Comparison of ENCODE assay signal across 29 cellular contexts in genomic region chr19:5683177-5683886, GRCh38. TPM values are rescaled to one million over a fixed set of nuclear protein-coding genes. Genes with fewer than 3 reads are reported as not detected.
DNase-seq lines count a peak whose midpoint lies in the region; ATAC-seq and TF ChIP-seq lines count a peak whose summit lies in the region.
"Had no signal": no experiment of that assay in that cellular context is flagged by ENCODE, and none has a peak within 500 bp of the region (broad histone marks: within the 10 kb centered on the region; RNA-seq: fewer than 3 reads in every experiment).

No MANE protein-coding gene starts in this region.

- no peaks in the 10 kb centered on the region for H3K9me3 Mint-ChIP-seq in activated naive CD4-positive, alpha-beta T cell treated with anti-CD3 and anti-CD28 coated beads, Interleukin-2, amount 50 U/mL, for 24 hours
- H3K9me3 Mint-ChIP-seq in activated T-helper 1 cell treated with anti-CD3 and anti-CD28 coated beads, Interleukin-12 subunit alpha, Interleukin-12 subunit beta, Interleukin-2, Interleukin-4 antibody, amounts not matched to agents 30 ng/mL and 10 ng/mL and 1 ng/mL, durations not matched to agents 14 hours and 24 hours and 36 hours, result no peaks in the 10 kb centered on the region
- H3K9me3 Mint-ChIP-seq in glutamatergic neuron (ENCODE audit: unreplicated experiment), result peaks cover 22% of the 10 kb centered on the region
- H3K9me3 Mint-ChIP-seq in stimulated activated naive B cell treated with anti-CD40 and anti-IgM and Interleukin-4, amounts not matched to agents 10 μg/mL and 1 μg/mL and 100 μg/mL, for 72 hours, result peaks cover 4 to 7% of the 10 kb centered on the region in 2 donors
- H3K9me3 Mint-ChIP-seq in activated CD8-positive, alpha-beta T cell treated with anti-CD3 and anti-CD28 coated beads, Interleukin-2, amount 10 ng/mL, durations not matched to agents 7 days and 5 days (ENCODE audit: insufficient read depth), result no peaks in the 10 kb centered on the region
- H3K9me3 Mint-ChIP-seq: dendritic cell treated with granulocyte-macrophage colony-stimulating factor and Interleukin-4, amounts not matched to agents 40 ng/mL and 50 ng/mL, for 4 days had no signal

- POLR2A ChIA-PET in activated CD8-positive, alpha-beta T cell treated with anti-CD3 and anti-CD28 coated beads, Interleukin-2, amount 10 ng/mL, durations not matched to agents 7 days and 5 days (lab: Charles Lee), result no interaction called here

- no peak for ATAC-seq in stimulated activated naive B cell treated with anti-CD40 and anti-IgM and Interleukin-4, amounts not matched to agents 10 μg/mL and 1 μg/mL and 100 μg/mL, for 72 hours (replicated peaks)
- no peak for ATAC-seq in activated CD8-positive, alpha-beta T cell treated with anti-CD3 and anti-CD28 coated beads, Interleukin-2, amount 10 ng/mL, durations not matched to agents 7 days and 5 days
- ATAC-seq: T-helper 17 cell had no signal

- CTCF ChIA-PET in activated CD8-positive, alpha-beta T cell treated with anti-CD3 and anti-CD28 coated beads, Interleukin-2, amount 10 ng/mL, durations not matched to agents 7 days and 5 days (lab: Charles Lee), result no interaction called here

- peak overlapping the region; percentile 52 for H3K4me3 Mint-ChIP-seq in activated naive CD4-positive, alpha-beta T cell treated with anti-CD3 and anti-CD28 coated beads, Interleukin-2, amount 50 U/mL, for 24 hours
- H3K4me3 Mint-ChIP-seq in activated T-helper 1 cell treated with anti-CD3 and anti-CD28 coated beads, Interleukin-12 subunit alpha, Interleukin-12 subunit beta, Interleukin-2, Interleukin-4 antibody, amounts not matched to agents 30 ng/mL and 10 ng/mL and 1 ng/mL, durations not matched to agents 14 hours and 24 hours and 36 hours, result no peak overlapping the region
- peak overlapping the region; percentile 78 for H3K4me3 Mint-ChIP-seq in glutamatergic neuron (ENCODE audit: unreplicated experiment)
- H3K4me3 Mint-ChIP-seq in stimulated activated naive B cell treated with anti-CD40 and anti-IgM and Interleukin-4, amounts not matched to agents 10 μg/mL and 1 μg/mL and 100 μg/mL, for 72 hours, result peak overlapping the region in 1 of 2 donors; percentile 56
- no peak overlapping the region for H3K4me3 Mint-ChIP-seq in activated CD8-positive, alpha-beta T cell treated with anti-CD3 and anti-CD28 coated beads, Interleukin-2, amount 10 ng/mL, durations not matched to agents 7 days and 5 days
- H3K4me3 Mint-ChIP-seq: dendritic cell treated with granulocyte-macrophage colony-stimulating factor and Interleukin-4, amounts not matched to agents 40 ng/mL and 50 ng/mL, for 4 days; T-helper 17 cell had no signal

- H3K27ac Mint-ChIP-seq in activated naive CD4-positive, alpha-beta T cell treated with anti-CD3 and anti-CD28 coated beads, Interleukin-2, amount 50 U/mL, for 24 hours, result peak overlapping the region; percentile 76
- H3K27ac Mint-ChIP-seq in activated T-helper 1 cell treated with anti-CD3 and anti-CD28 coated beads, Interleukin-12 subunit alpha, Interleukin-12 subunit beta, Interleukin-2, Interleukin-4 antibody, amounts not matched to agents 30 ng/mL and 10 ng/mL and 1 ng/mL, durations not matched to agents 14 hours and 24 hours and 36 hours, result peak overlapping the region; percentile 59
- peak overlapping the region; percentile 52 for H3K27ac Mint-ChIP-seq in glutamatergic neuron (ENCODE audit: unreplicated experiment)
- H3K27ac Mint-ChIP-seq in stimulated activated naive B cell treated with anti-CD40 and anti-IgM and Interleukin-4, amounts not matched to agents 10 μg/mL and 1 μg/mL and 100 μg/mL, for 72 hours, result peak overlapping the region; percentile 80
- no peak overlapping the region for H3K27ac Mint-ChIP-seq in activated CD8-positive, alpha-beta T cell treated with anti-CD3 and anti-CD28 coated beads, Interleukin-2, amount 10 ng/mL, durations not matched to agents 7 days and 5 days
- H3K27ac Mint-ChIP-seq: dendritic cell treated with granulocyte-macrophage colony-stimulating factor and Interleukin-4, amounts not matched to agents 40 ng/mL and 50 ng/mL, for 4 days had no signal

- DNase-seq in activated naive CD4-positive, alpha-beta T cell treated with anti-CD3 and anti-CD28 coated beads, Interleukin-2, amount 50 U/mL, for 16 hours, result no peak
- no peak for DNase-seq in activated T-helper 1 cell treated with anti-CD3 and anti-CD28 coated beads, Interleukin-12 subunit alpha, Interleukin-12 subunit beta, Interleukin-2, Interleukin-4 antibody, amounts not matched to agents 30 ng/mL and 10 ng/mL and 1 ng/mL, durations not matched to agents 14 hours and 24 hours and 36 hours (ENCODE audit: low spot score)
- no peak for DNase-seq in glutamatergic neuron
- no peak for DNase-seq in stimulated activated naive B cell treated with anti-CD40 and anti-IgM and Interleukin-4, amounts not matched to agents 10 μg/mL and 1 μg/mL and 100 μg/mL, for 72 hours
- DNase-seq in activated CD8-positive, alpha-beta T cell treated with anti-CD3 and anti-CD28 coated beads, Interleukin-2, amount 10 ng/mL, durations not matched to agents 7 days and 5 days, result no peak
- DNase-seq in NCI-H446 (lab: John Stamatoyannopoulos, UW), result no peak
- no peak for DNase-seq in activated CD4-positive, alpha-beta T cell treated with anti-CD3 and anti-CD28 coated beads for 1 hour
- DNase-seq: activated CD4-positive, alpha-beta T cell treated with anti-CD3 and anti-CD28 coated beads, Interleukin-2, amount 50 U/mL, for 1 hour; BE2C; Calu3; NCI-H1048; NCI-H1930; NCI-H748 treated with DMSO at 0.1 percent for 48 hours; retina; T-helper 17 cell; testis; uterus had no signal

- no peak for TF ChIP-seq CTCF in glutamatergic neuron (IDR thresholded peaks at IDR 0.05; ENCODE audit: partially characterized antibody, unreplicated experiment)

- H3K36me3 Mint-ChIP-seq in activated naive CD4-positive, alpha-beta T cell treated with anti-CD3 and anti-CD28 coated beads, Interleukin-2, amount 50 U/mL, for 24 hours, result no peaks in the 10 kb centered on the region
- H3K36me3 Mint-ChIP-seq in activated T-helper 1 cell treated with anti-CD3 and anti-CD28 coated beads, Interleukin-12 subunit alpha, Interleukin-12 subunit beta, Interleukin-2, Interleukin-4 antibody, amounts not matched to agents 30 ng/mL and 10 ng/mL and 1 ng/mL, durations not matched to agents 14 hours and 24 hours and 36 hours (ENCODE audit: low read depth), result no peaks in the 10 kb centered on the region
- H3K36me3 Mint-ChIP-seq in glutamatergic neuron (ENCODE audit: unreplicated experiment), result peaks cover 5% of the 10 kb centered on the region
- H3K36me3 Mint-ChIP-seq in stimulated activated naive B cell treated with anti-CD40 and anti-IgM and Interleukin-4, amounts not matched to agents 10 μg/mL and 1 μg/mL and 100 μg/mL, for 72 hours, result peaks cover 4 to 5% of the 10 kb centered on the region in 2 donors
- no peaks in the 10 kb centered on the region for H3K36me3 Mint-ChIP-seq in activated CD8-positive, alpha-beta T cell treated with anti-CD3 and anti-CD28 coated beads, Interleukin-2, amount 10 ng/mL, durations not matched to agents 7 days and 5 days (ENCODE audit: low read depth)

- H3K4me1 Mint-ChIP-seq in activated naive CD4-positive, alpha-beta T cell treated with anti-CD3 and anti-CD28 coated beads, Interleukin-2, amount 50 U/mL, for 24 hours, result peaks cover 30% of the 10 kb centered on the region
- H3K4me1 Mint-ChIP-seq in activated T-helper 1 cell treated with anti-CD3 and anti-CD28 coated beads, Interleukin-12 subunit alpha, Interleukin-12 subunit beta, Interleukin-2, Interleukin-4 antibody, amounts not matched to agents 30 ng/mL and 10 ng/mL and 1 ng/mL, durations not matched to agents 14 hours and 24 hours and 36 hours (ENCODE audit: low read depth), result peaks cover 19% of the 10 kb centered on the region
- peaks cover 10% of the 10 kb centered on the region for H3K4me1 Mint-ChIP-seq in glutamatergic neuron (ENCODE audit: low read depth, unreplicated experiment)
- peaks cover 25 to 34% of the 10 kb centered on the region in 2 donors for H3K4me1 Mint-ChIP-seq in stimulated activated naive B cell treated with anti-CD40 and anti-IgM and Interleukin-4, amounts not matched to agents 10 μg/mL and 1 μg/mL and 100 μg/mL, for 72 hours
- H3K4me1 Mint-ChIP-seq in activated CD8-positive, alpha-beta T cell treated with anti-CD3 and anti-CD28 coated beads, Interleukin-2, amount 10 ng/mL, durations not matched to agents 7 days and 5 days (ENCODE audit: low read depth), result peaks cover 40% of the 10 kb centered on the region

- intact Hi-C loops in activated T-helper 1 cell treated with anti-CD3 and anti-CD28 coated beads, Interleukin-12 subunit alpha, Interleukin-12 subunit beta, Interleukin-2, Interleukin-4 antibody, amounts not matched to agents 30 ng/mL and 10 ng/mL and 1 ng/mL, durations not matched to agents 14 hours and 24 hours and 36 hours (cut with micrococcal nuclease), result no loop called here

- H3K27me3 Mint-ChIP-seq in activated naive CD4-positive, alpha-beta T cell treated with anti-CD3 and anti-CD28 coated beads, Interleukin-2, amount 50 U/mL, for 24 hours, result no peaks in the 10 kb centered on the region
- H3K27me3 Mint-ChIP-seq in activated T-helper 1 cell treated with anti-CD3 and anti-CD28 coated beads, Interleukin-12 subunit alpha, Interleukin-12 subunit beta, Interleukin-2, Interleukin-4 antibody, amounts not matched to agents 30 ng/mL and 10 ng/mL and 1 ng/mL, durations not matched to agents 14 hours and 24 hours and 36 hours (ENCODE audit: insufficient read depth), result peaks cover 3% of the 10 kb centered on the region
- H3K27me3 Mint-ChIP-seq in glutamatergic neuron (ENCODE audit: unreplicated experiment), result peaks cover 20% of the 10 kb centered on the region
- H3K27me3 Mint-ChIP-seq in stimulated activated naive B cell treated with anti-CD40 and anti-IgM and Interleukin-4, amounts not matched to agents 10 μg/mL and 1 μg/mL and 100 μg/mL, for 72 hours, result no peaks in the 10 kb centered on the region
- H3K27me3 Mint-ChIP-seq in activated CD8-positive, alpha-beta T cell treated with anti-CD3 and anti-CD28 coated beads, Interleukin-2, amount 10 ng/mL, durations not matched to agents 7 days and 5 days (ENCODE audit: low read depth), result peaks cover 12% of the 10 kb centered on the region
- H3K27me3 Mint-ChIP-seq: T-helper 17 cell had no signal

RNA-seq across cellular contexts. Expression of gene HSD11B1L, which starts 2.5 kb away (rescaled TPM):
- 1.9 TPM in 2 replicates for total RNA-seq in activated T-helper 1 cell treated with anti-CD3 and anti-CD28 coated beads, Interleukin-12 subunit alpha, Interleukin-12 subunit beta, Interleukin-2, Interleukin-4 antibody, amounts not matched to agents 30 ng/mL and 10 ng/mL and 1 ng/mL, durations not matched to agents 14 hours and 24 hours and 36 hours
- total RNA-seq in glutamatergic neuron (ENCODE audit: unreplicated experiment), result 64.4 TPM
- total RNA-seq in activated CD8-positive, alpha-beta T cell treated with anti-CD3 and anti-CD28 coated beads, Interleukin-2, amount 10 ng/mL, durations not matched to agents 7 days and 5 days, result 1 to 10 TPM; 2.0 to 2.1 TPM

RNA-seq across cellular contexts. Expression of gene MICOS13, which starts 3.0 kb away (rescaled TPM):
- 57.4 and 60.6 TPM in 2 replicates for total RNA-seq in activated T-helper 1 cell treated with anti-CD3 and anti-CD28 coated beads, Interleukin-12 subunit alpha, Interleukin-12 subunit beta, Interleukin-2, Interleukin-4 antibody, amounts not matched to agents 30 ng/mL and 10 ng/mL and 1 ng/mL, durations not matched to agents 14 hours and 24 hours and 36 hours
- 22.8 TPM for total RNA-seq in glutamatergic neuron (ENCODE audit: unreplicated experiment)
- 10 to 100 TPM; 53.1 to 55.1 TPM for total RNA-seq in activated CD8-positive, alpha-beta T cell treated with anti-CD3 and anti-CD28 coated beads, Interleukin-2, amount 10 ng/mL, durations not matched to agents 7 days and 5 days

RNA-seq across cellular contexts. Expression of gene RPL36, which starts 6.8 kb away (rescaled TPM):
- total RNA-seq in activated T-helper 1 cell treated with anti-CD3 and anti-CD28 coated beads, Interleukin-12 subunit alpha, Interleukin-12 subunit beta, Interleukin-2, Interleukin-4 antibody, amounts not matched to agents 30 ng/mL and 10 ng/mL and 1 ng/mL, durations not matched to agents 14 hours and 24 hours and 36 hours, result 1,000 and 1,001 TPM in 2 replicates
- 514 TPM for total RNA-seq in glutamatergic neuron (ENCODE audit: unreplicated experiment)
- 100 to 1,000 TPM; 926 to 951 TPM for total RNA-seq in activated CD8-positive, alpha-beta T cell treated with anti-CD3 and anti-CD28 coated beads, Interleukin-2, amount 10 ng/mL, durations not matched to agents 7 days and 5 days

RNA-seq across cellular contexts. Expression of gene LONP1, which starts 36.6 kb away (rescaled TPM):
- total RNA-seq in activated T-helper 1 cell treated with anti-CD3 and anti-CD28 coated beads, Interleukin-12 subunit alpha, Interleukin-12 subunit beta, Interleukin-2, Interleukin-4 antibody, amounts not matched to agents 30 ng/mL and 10 ng/mL and 1 ng/mL, durations not matched to agents 14 hours and 24 hours and 36 hours, result 180 and 186 TPM in 2 replicates
- total RNA-seq in glutamatergic neuron (ENCODE audit: unreplicated experiment), result 98.5 TPM
- 100 to 1,000 TPM; 114 to 129 TPM for total RNA-seq in activated CD8-positive, alpha-beta T cell treated with anti-CD3 and anti-CD28 coated beads, Interleukin-2, amount 10 ng/mL, durations not matched to agents 7 days and 5 days

RNA-seq across cellular contexts. Expression of gene CATSPERD, which starts 37.1 kb away (rescaled TPM):
- not detected in 2 replicates for total RNA-seq in activated T-helper 1 cell treated with anti-CD3 and anti-CD28 coated beads, Interleukin-12 subunit alpha, Interleukin-12 subunit beta, Interleukin-2, Interleukin-4 antibody, amounts not matched to agents 30 ng/mL and 10 ng/mL and 1 ng/mL, durations not matched to agents 14 hours and 24 hours and 36 hours
- not detected for total RNA-seq in glutamatergic neuron (ENCODE audit: unreplicated experiment)
- total RNA-seq in activated CD8-positive, alpha-beta T cell treated with anti-CD3 and anti-CD28 coated beads, Interleukin-2, amount 10 ng/mL, durations not matched to agents 7 days and 5 days, result not detected
- total RNA-seq: A673, Calu3, cardiac muscle cell, fibroblast of lung, glomerular endothelial cell, H1, lung microvascular endothelial cell, osteocyte, RPMI7951, SK-MEL-5, smooth muscle cell, T-helper 17 cell, uterus had no signal

Comparison
In these comparisons a context has a peak if more than half of its experiments do, and no peak if none do; other contexts are left out.
1. H3K4me3 Mint-ChIP-seq: peak in activated naive CD4-positive, alpha-beta T cell treated with anti-CD3 and anti-CD28 coated beads, Interleukin-2, amount 50 U/mL, for 24 hours (single experiment) and glutamatergic neuron (single experiment); none in activated T-helper 1 cell treated with anti-CD3 and anti-CD28 coated beads, Interleukin-12 subunit alpha, Interleukin-12 subunit beta, Interleukin-2, Interleukin-4 antibody, amounts not matched to agents 30 ng/mL and 10 ng/mL and 1 ng/mL, durations not matched to agents 14 hours and 24 hours and 36 hours (single experiment) and activated CD8-positive, alpha-beta T cell treated with anti-CD3 and anti-CD28 coated beads, Interleukin-2, amount 10 ng/mL, durations not matched to agents 7 days and 5 days (single experiment).
2. RNA of gene HSD11B1L, which starts 2.5 kb away (total RNA-seq): 64.4 TPM in glutamatergic neuron (single experiment); 2.0 to 2.1 TPM in activated CD8-positive, alpha-beta T cell treated with anti-CD3 and anti-CD28 coated beads, Interleukin-2, amount 10 ng/mL, durations not matched to agents 7 days and 5 days and 1.9 TPM in activated T-helper 1 cell treated with anti-CD3 and anti-CD28 coated beads, Interleukin-12 subunit alpha, Interleukin-12 subunit beta, Interleukin-2, Interleukin-4 antibody, amounts not matched to agents 30 ng/mL and 10 ng/mL and 1 ng/mL, durations not matched to agents 14 hours and 24 hours and 36 hours; every median in the first group is over 10 times any median in the second.